9 cellular contexts compared by ENCODE assay signal in genomic region chr16:16025214-16025968, GRCh38.
DNase-seq lines count a peak whose midpoint lies in the region; ATAC-seq and TF ChIP-seq lines count a peak whose summit lies in the region.
"Had no signal": no experiment of that assay in that cellular context is flagged by ENCODE, and none has a peak within 500 bp of the region (broad histone marks: within the 10 kb centered on the region; RNA-seq: fewer than 3 reads in every experiment).

No MANE protein-coding gene starts in this region.

- no peak overlapping the region for H3K4me3 ChIP-seq in GM06990 (replicated peaks; ENCODE audit: low read depth, low read length)
- H3K4me3 ChIP-seq: lung had no signal

- peak; percentile 50 for DNase-seq in GM06990 (ENCODE audit: extremely low read depth, insufficient read length)
- peak; percentile 77 for DNase-seq in HT1080 (ENCODE audit: low read depth)
- peak; percentile 52 for DNase-seq in activated T-cell treated with anti-CD3 and anti-CD28 coated beads, Interleukin-2, amount 50 U/mL, for 1 hour
- DNase-seq in hepatic stellate cell (ENCODE audit: low spot score): peak; percentile 88
- peak; percentile 72 for DNase-seq in stimulated activated CD8-positive, alpha-beta memory T cell treated with anti-CD3 and anti-CD28 coated beads, Interleukin-4, amount 100 ng/mL, for 48 hours
- no peak for DNase-seq in NCI-H1105 treated with DMSO at 0.1 percent for 48 hours (lab: John Stamatoyannopoulos, UW)
- DNase-seq in NCI-H146 treated with DMSO at 0.1 percent for 48 hours (lab: John Stamatoyannopoulos, UW; ENCODE audit: unreplicated experiment): no peak

- H3K27me3 ChIP-seq in GM06990 (replicated peaks; ENCODE audit: control insufficient read depth, insufficient read depth, low read length): no peaks in the 10 kb centered on the region

- peaks cover 14% of the 10 kb centered on the region for H3K36me3 ChIP-seq in GM06990 (ENCODE audit: control insufficient read depth, insufficient read depth, low read length)

- no peak for ATAC-seq in GM18517 (IDR thresholded peaks at IDR 0.05; ENCODE audit: unreplicated experiment)

- no peak for TF ChIP-seq CTCF in GM06990 (IDR thresholded peaks at IDR 0.05; ENCODE audit: insufficient read depth, low read length, poor library complexity, severe bottlenecking)

Comparison
In these comparisons a context has a peak if more than half of its experiments do, and no peak if none do; other contexts are left out.
1. DNase-seq: peak in GM06990 (single experiment), HT1080 (single experiment), activated T-cell treated with anti-CD3 and anti-CD28 coated beads, Interleukin-2, amount 50 U/mL, for 1 hour (single experiment), hepatic stellate cell (single experiment) and stimulated activated CD8-positive, alpha-beta memory T cell treated with anti-CD3 and anti-CD28 coated beads, Interleukin-4, amount 100 ng/mL, for 48 hours (single experiment); none in NCI-H1105 treated with DMSO at 0.1 percent for 48 hours (single experiment) and NCI-H146 treated with DMSO at 0.1 percent for 48 hours (single experiment).